Comparison of ENCODE assay signal across 1 cellular context in the genomic region with DNA sequence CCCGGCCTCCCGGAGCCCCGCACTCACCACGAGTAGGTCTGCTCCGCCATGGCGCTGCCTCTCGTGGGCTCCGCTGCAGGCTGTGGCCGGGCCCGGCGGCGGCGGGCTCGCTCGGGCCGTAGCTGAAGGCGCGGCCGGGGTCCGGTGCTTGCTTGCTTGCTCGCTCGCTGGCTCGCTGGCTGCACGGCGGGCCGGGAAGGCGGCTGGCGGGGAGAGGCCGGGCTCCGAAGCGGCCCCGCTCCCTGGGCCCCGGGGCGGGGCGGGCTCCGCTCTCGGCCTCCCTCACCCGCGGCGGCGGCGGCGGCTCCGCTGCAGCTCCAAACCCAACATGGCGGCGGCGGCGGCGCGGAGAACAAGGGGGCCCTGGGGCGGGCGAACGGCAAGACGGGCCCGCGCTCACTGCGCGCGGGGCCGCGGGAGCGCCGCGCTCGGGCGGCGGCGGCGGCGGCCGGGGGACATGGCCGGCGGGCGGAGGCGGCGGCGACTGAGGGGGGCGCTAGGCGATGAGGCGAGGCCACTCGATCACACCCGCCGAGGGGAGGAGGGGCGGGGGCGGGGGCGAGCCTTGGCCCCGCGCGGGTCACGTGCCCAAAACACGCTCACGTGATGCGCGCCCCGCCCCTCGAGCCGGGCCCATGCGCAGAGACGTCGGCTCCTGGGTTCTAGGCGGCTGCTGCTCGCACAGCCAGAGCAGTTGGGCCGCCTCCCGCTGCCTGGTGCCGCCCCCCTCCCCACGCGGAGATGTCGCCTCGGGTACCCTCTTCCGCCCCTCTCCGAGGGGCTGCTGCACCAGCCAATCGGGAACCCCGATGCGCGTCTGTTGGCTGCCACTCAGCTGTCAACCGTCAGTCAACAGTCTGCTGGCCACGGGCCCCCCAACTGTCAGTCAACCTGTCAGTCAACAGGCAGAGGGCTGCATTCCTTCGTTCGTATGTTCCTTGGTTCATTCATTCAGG.
A peak's percentile ranks its signal among the peaks of the same experiment; 100 is the strongest.
TF ChIP-seq lines count a peak whose summit lies in the region.

A gene with protein sequence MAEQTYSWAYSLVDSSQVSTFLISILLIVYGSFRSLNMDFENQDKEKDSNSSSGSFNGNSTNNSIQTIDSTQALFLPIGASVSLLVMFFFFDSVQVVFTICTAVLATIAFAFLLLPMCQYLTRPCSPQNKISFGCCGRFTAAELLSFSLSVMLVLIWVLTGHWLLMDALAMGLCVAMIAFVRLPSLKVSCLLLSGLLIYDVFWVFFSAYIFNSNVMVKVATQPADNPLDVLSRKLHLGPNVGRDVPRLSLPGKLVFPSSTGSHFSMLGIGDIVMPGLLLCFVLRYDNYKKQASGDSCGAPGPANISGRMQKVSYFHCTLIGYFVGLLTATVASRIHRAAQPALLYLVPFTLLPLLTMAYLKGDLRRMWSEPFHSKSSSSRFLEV (minus strand): TSS at position 541 of the 956 bp plus-strand sequence. CDS start 491 bp downstream, at position 50.

TF ChIP-seq in WTC11, 78 proteins besides CTCF, POLR2A, EP300 and RAD21 (continued from another document and continues in another):
- TF ChIP-seq, protein P1, sequence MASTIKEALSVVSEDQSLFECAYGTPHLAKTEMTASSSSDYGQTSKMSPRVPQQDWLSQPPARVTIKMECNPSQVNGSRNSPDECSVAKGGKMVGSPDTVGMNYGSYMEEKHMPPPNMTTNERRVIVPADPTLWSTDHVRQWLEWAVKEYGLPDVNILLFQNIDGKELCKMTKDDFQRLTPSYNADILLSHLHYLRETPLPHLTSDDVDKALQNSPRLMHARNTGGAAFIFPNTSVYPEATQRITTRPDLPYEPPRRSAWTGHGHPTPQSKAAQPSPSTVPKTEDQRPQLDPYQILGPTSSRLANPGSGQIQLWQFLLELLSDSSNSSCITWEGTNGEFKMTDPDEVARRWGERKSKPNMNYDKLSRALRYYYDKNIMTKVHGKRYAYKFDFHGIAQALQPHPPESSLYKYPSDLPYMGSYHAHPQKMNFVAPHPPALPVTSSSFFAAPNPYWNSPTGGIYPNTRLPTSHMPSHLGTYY (CRISPR knock-in tag; IDR thresholded peaks at IDR 0.05), result no peak
- TF ChIP-seq, protein P2, sequence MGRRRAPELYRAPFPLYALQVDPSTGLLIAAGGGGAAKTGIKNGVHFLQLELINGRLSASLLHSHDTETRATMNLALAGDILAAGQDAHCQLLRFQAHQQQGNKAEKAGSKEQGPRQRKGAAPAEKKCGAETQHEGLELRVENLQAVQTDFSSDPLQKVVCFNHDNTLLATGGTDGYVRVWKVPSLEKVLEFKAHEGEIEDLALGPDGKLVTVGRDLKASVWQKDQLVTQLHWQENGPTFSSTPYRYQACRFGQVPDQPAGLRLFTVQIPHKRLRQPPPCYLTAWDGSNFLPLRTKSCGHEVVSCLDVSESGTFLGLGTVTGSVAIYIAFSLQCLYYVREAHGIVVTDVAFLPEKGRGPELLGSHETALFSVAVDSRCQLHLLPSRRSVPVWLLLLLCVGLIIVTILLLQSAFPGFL (CRISPR knock-in tag; IDR thresholded peaks at IDR 0.05; ENCODE audit: borderline replicate concordance), result no peak
- TF ChIP-seq JAZF1 (CRISPR knock-in tag; IDR thresholded peaks at IDR 0.05) (no peak), KAT7 (CRISPR knock-in tag; IDR thresholded peaks at IDR 0.05; ENCODE audit: borderline replicate concordance) (no peak), TEAD4 (CRISPR knock-in tag; IDR thresholded peaks at IDR 0.05) (no peak), TEAD1 (CRISPR knock-in tag; IDR thresholded peaks at IDR 0.05) (no peak), ZNF263 (CRISPR knock-in tag; IDR thresholded peaks at IDR 0.05; ENCODE audit: low read depth) (no peak), NR3C1 (CRISPR knock-in tag; conservative IDR thresholded peaks at IDR 0.05; ENCODE audit: low read depth) (no peak), EMX1 (CRISPR knock-in tag; IDR thresholded peaks at IDR 0.05) (no peak), ZNF671 (CRISPR knock-in tag; IDR thresholded peaks at IDR 0.05) (no peak), ZNF416 (CRISPR knock-in tag; IDR thresholded peaks at IDR 0.05) (no peak), SP1 (CRISPR knock-in tag; conservative IDR thresholded peaks at IDR 0.05) (peak; percentile 93), IRF2 (CRISPR knock-in tag; IDR thresholded peaks at IDR 0.05; ENCODE audit: borderline replicate concordance, low read depth) (no peak), FOXP1 (CRISPR knock-in tag; IDR thresholded peaks at IDR 0.05; ENCODE audit: borderline replicate concordance) (no peak), ZNF232 (CRISPR knock-in tag; IDR thresholded peaks at IDR 0.05) (no peak), GABPB1 (CRISPR knock-in tag; IDR thresholded peaks at IDR 0.05) (no peak), ZNF396 (CRISPR knock-in tag; IDR thresholded peaks at IDR 0.05; ENCODE audit: borderline replicate concordance) (no peak)
- TF ChIP-seq, protein P3, sequence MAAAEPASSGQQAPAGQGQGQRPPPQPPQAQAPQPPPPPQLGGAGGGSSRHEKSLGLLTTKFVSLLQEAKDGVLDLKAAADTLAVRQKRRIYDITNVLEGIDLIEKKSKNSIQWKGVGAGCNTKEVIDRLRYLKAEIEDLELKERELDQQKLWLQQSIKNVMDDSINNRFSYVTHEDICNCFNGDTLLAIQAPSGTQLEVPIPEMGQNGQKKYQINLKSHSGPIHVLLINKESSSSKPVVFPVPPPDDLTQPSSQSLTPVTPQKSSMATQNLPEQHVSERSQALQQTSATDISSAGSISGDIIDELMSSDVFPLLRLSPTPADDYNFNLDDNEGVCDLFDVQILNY (CRISPR knock-in tag; IDR thresholded peaks at IDR 0.05), result no peak
- TF ChIP-seq, protein P4, sequence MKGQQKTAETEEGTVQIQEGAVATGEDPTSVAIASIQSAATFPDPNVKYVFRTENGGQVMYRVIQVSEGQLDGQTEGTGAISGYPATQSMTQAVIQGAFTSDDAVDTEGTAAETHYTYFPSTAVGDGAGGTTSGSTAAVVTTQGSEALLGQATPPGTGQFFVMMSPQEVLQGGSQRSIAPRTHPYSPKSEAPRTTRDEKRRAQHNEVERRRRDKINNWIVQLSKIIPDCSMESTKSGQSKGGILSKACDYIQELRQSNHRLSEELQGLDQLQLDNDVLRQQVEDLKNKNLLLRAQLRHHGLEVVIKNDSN (CRISPR knock-in tag; IDR thresholded peaks at IDR 0.05), result peak; percentile 99
- TF ChIP-seq, protein P5, sequence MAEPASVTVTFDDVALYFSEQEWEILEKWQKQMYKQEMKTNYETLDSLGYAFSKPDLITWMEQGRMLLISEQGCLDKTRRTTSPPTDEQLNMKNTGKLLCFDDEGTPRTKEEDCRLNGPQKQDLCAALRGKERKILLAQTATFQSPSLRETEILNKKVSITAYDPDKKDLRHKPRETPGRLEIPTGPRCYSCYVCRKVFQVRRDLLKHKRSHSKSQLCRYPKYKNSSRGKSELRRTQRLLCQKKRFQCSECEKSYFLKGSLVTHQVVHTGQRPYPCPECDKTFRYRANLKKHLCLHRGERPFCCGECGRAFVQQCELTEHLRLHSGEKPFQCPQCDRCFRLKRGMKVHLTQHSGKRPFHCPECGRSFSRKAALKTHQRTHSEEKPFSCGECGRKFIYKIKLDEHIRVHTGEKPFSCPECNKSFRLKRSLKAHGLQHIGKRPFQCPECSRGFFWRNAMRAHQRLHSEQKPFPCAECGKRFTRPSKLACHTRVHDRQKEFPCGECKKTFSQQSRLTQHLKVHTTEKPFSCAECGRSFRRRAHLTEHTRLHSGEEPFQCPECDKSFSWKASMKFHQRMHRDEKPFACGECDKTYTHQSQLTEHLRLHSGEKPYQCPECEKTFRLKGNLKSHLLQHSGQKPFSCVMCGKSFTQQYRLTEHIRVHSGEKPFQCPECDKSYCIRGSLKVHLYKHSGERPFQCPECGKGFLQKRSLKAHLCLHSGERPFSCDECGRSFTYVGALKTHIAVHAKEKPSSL (CRISPR knock-in tag; conservative IDR thresholded peaks at IDR 0.05), result no peak
- TF ChIP-seq, protein P6, sequence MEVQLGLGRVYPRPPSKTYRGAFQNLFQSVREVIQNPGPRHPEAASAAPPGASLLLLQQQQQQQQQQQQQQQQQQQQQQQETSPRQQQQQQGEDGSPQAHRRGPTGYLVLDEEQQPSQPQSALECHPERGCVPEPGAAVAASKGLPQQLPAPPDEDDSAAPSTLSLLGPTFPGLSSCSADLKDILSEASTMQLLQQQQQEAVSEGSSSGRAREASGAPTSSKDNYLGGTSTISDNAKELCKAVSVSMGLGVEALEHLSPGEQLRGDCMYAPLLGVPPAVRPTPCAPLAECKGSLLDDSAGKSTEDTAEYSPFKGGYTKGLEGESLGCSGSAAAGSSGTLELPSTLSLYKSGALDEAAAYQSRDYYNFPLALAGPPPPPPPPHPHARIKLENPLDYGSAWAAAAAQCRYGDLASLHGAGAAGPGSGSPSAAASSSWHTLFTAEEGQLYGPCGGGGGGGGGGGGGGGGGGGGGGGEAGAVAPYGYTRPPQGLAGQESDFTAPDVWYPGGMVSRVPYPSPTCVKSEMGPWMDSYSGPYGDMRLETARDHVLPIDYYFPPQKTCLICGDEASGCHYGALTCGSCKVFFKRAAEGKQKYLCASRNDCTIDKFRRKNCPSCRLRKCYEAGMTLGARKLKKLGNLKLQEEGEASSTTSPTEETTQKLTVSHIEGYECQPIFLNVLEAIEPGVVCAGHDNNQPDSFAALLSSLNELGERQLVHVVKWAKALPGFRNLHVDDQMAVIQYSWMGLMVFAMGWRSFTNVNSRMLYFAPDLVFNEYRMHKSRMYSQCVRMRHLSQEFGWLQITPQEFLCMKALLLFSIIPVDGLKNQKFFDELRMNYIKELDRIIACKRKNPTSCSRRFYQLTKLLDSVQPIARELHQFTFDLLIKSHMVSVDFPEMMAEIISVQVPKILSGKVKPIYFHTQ (CRISPR knock-in tag; IDR thresholded peaks at IDR 0.05), result no peak
- TF ChIP-seq, protein P7, sequence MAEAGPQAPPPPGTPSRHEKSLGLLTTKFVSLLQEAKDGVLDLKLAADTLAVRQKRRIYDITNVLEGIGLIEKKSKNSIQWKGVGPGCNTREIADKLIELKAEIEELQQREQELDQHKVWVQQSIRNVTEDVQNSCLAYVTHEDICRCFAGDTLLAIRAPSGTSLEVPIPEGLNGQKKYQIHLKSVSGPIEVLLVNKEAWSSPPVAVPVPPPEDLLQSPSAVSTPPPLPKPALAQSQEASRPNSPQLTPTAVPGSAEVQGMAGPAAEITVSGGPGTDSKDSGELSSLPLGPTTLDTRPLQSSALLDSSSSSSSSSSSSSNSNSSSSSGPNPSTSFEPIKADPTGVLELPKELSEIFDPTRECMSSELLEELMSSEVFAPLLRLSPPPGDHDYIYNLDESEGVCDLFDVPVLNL (CRISPR knock-in tag; IDR thresholded peaks at IDR 0.05; ENCODE audit: borderline replicate concordance, low read depth), result peak; percentile 61; the same call in 1 of the 2 replicates
- TF ChIP-seq, protein P8, sequence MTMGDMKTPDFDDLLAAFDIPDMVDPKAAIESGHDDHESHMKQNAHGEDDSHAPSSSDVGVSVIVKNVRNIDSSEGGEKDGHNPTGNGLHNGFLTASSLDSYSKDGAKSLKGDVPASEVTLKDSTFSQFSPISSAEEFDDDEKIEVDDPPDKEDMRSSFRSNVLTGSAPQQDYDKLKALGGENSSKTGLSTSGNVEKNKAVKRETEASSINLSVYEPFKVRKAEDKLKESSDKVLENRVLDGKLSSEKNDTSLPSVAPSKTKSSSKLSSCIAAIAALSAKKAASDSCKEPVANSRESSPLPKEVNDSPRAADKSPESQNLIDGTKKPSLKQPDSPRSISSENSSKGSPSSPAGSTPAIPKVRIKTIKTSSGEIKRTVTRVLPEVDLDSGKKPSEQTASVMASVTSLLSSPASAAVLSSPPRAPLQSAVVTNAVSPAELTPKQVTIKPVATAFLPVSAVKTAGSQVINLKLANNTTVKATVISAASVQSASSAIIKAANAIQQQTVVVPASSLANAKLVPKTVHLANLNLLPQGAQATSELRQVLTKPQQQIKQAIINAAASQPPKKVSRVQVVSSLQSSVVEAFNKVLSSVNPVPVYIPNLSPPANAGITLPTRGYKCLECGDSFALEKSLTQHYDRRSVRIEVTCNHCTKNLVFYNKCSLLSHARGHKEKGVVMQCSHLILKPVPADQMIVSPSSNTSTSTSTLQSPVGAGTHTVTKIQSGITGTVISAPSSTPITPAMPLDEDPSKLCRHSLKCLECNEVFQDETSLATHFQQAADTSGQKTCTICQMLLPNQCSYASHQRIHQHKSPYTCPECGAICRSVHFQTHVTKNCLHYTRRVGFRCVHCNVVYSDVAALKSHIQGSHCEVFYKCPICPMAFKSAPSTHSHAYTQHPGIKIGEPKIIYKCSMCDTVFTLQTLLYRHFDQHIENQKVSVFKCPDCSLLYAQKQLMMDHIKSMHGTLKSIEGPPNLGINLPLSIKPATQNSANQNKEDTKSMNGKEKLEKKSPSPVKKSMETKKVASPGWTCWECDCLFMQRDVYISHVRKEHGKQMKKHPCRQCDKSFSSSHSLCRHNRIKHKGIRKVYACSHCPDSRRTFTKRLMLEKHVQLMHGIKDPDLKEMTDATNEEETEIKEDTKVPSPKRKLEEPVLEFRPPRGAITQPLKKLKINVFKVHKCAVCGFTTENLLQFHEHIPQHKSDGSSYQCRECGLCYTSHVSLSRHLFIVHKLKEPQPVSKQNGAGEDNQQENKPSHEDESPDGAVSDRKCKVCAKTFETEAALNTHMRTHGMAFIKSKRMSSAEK (CRISPR knock-in tag; IDR thresholded peaks at IDR 0.05; ENCODE audit: borderline replicate concordance), result no peak
- TF ChIP-seq, protein P9, sequence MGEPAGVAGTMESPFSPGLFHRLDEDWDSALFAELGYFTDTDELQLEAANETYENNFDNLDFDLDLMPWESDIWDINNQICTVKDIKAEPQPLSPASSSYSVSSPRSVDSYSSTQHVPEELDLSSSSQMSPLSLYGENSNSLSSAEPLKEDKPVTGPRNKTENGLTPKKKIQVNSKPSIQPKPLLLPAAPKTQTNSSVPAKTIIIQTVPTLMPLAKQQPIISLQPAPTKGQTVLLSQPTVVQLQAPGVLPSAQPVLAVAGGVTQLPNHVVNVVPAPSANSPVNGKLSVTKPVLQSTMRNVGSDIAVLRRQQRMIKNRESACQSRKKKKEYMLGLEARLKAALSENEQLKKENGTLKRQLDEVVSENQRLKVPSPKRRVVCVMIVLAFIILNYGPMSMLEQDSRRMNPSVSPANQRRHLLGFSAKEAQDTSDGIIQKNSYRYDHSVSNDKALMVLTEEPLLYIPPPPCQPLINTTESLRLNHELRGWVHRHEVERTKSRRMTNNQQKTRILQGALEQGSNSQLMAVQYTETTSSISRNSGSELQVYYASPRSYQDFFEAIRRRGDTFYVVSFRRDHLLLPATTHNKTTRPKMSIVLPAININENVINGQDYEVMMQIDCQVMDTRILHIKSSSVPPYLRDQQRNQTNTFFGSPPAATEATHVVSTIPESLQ (CRISPR knock-in tag; IDR thresholded peaks at IDR 0.05), result no peak
- TF ChIP-seq, protein P10, sequence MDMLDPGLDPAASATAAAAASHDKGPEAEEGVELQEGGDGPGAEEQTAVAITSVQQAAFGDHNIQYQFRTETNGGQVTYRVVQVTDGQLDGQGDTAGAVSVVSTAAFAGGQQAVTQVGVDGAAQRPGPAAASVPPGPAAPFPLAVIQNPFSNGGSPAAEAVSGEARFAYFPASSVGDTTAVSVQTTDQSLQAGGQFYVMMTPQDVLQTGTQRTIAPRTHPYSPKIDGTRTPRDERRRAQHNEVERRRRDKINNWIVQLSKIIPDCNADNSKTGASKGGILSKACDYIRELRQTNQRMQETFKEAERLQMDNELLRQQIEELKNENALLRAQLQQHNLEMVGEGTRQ (CRISPR knock-in tag; IDR thresholded peaks at IDR 0.05), result peak; percentile 99
- TF ChIP-seq, protein P11, sequence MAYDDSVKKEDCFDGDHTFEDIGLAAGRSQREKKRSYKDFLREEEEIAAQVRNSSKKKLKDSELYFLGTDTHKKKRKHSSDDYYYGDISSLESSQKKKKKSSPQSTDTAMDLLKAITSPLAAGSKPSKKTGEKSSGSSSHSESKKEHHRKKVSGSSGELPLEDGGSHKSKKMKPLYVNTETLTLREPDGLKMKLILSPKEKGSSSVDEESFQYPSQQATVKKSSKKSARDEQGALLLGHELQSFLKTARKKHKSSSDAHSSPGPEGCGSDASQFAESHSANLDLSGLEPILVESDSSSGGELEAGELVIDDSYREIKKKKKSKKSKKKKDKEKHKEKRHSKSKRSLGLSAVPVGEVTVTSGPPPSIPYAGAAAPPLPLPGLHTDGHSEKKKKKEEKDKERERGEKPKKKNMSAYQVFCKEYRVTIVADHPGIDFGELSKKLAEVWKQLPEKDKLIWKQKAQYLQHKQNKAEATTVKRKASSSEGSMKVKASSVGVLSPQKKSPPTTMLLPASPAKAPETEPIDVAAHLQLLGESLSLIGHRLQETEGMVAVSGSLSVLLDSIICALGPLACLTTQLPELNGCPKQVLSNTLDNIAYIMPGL (CRISPR knock-in tag; IDR thresholded peaks at IDR 0.05), result no peak; the same call in 1 of the 2 replicates
